In genomic region chr18:79875931-79876461, GRCh38 we compare ENCODE assay signal across 16 cellular contexts.
DNase-seq lines count a peak whose midpoint lies in the region; TF ChIP-seq lines count a peak whose summit lies in the region.
"Had no signal": no experiment of that assay in that cellular context is flagged by ENCODE, and none has a peak within 500 bp of the region (broad histone marks: within the 10 kb centered on the region; RNA-seq: fewer than 3 reads in every experiment).

No MANE protein-coding gene starts in this region.

- no peak overlapping the region for H2BK12ac ChIP-seq in trophoblast cell (ENCODE audit: low read length)

- no peak overlapping the region for H3K4me3 Mint-ChIP-seq in endodermal cell
- no peak overlapping the region for H3K4me3 Mint-ChIP-seq in osteocyte (ENCODE audit: unreplicated experiment)

- H4K91ac ChIP-seq in trophoblast cell (ENCODE audit: low read depth, low read length), result no peak overlapping the region

- H3K27ac ChIP-seq in mammary epithelial cell (ENCODE audit: insufficient read depth, low read depth, low read length), result no peak overlapping the region
- no peak overlapping the region for H3K27ac ChIP-seq in breast epithelium
- peak overlapping the region; percentile 50 for H3K27ac ChIP-seq in RWPE1
- H3K27ac ChIP-seq in endodermal cell (ENCODE audit: low read depth, low read length), result no peak overlapping the region
- no peak overlapping the region for H3K27ac ChIP-seq in trophoblast cell (ENCODE audit: low read depth, low read length)
- H3K27ac ChIP-seq: KMS-11 had no signal

- no peak overlapping the region for H4K8ac ChIP-seq in trophoblast cell (ENCODE audit: low read depth, low read length)

- no peak overlapping the region for H3K4me3 ChIP-seq in mammary epithelial cell (replicated peaks in 1 of 3; ENCODE audit: insufficient read depth in 1 of 3, low read depth in 2 of 3, low read length in 3 of 3)
- peak overlapping the region in 1 of 3 donors; percentile 37 for H3K4me3 ChIP-seq in breast epithelium
- no peak overlapping the region for H3K4me3 ChIP-seq in endodermal cell (ENCODE audit: low read length)
- no peak overlapping the region for H3K4me3 ChIP-seq in trophoblast cell (ENCODE audit: low read depth, low read length)

- H3K36me3 Mint-ChIP-seq in endodermal cell (ENCODE audit: low read depth), result no peaks in the 10 kb centered on the region
- no peaks in the 10 kb centered on the region for H3K36me3 Mint-ChIP-seq in osteocyte (ENCODE audit: unreplicated experiment)

- intact Hi-C loops in mammary epithelial cell (cut with micrococcal nuclease), result loop anchor here (2.0 kb wide), 1 partner anchor 85 kb away; no protein-coding TSS in a partner anchor
- intact Hi-C loops in breast epithelium (cut with DNase I; ENCODE audit: low total_unique reads), result no loop called here

- CTCF ChIA-PET in mammary epithelial cell (lab: Charles Lee; ENCODE audit: low non-redundant PET), result no interaction called here
- CTCF ChIA-PET in RWPE1 (lab: Yijun Ruan, JAX), result no interaction called here

- in situ Hi-C loops in mammary epithelial cell (cut with MboI; ENCODE audit: low sequenced_read_pairs in 2 of 2), result no loop called here

- no peak overlapping the region for H2AK5ac ChIP-seq in trophoblast cell (ENCODE audit: low read length)

- no peak overlapping the region for H3K18ac ChIP-seq in trophoblast cell (ENCODE audit: low read length)

- H2AFZ ChIP-seq in mammary epithelial cell (ENCODE audit: low read depth, low read length) (peak overlapping the region; percentile 13), trophoblast cell (ENCODE audit: insufficient read depth, low read length, poor library complexity) (no peak overlapping the region)

- no peaks in the 10 kb centered on the region for H3K79me1 ChIP-seq in trophoblast cell (ENCODE audit: low read length)

- H3K14ac ChIP-seq in trophoblast cell (ENCODE audit: low read length), result no peak overlapping the region

- no peak overlapping the region for H3K9ac ChIP-seq in mammary epithelial cell (ENCODE audit: insufficient read depth, low read length)
- no peak overlapping the region for H3K9ac ChIP-seq in endodermal cell (ENCODE audit: extremely low read depth, low read length, poor library complexity, severe bottlenecking)
- no peak overlapping the region for H3K9ac ChIP-seq in trophoblast cell (ENCODE audit: low read length)
- H3K9ac ChIP-seq: KMS-11 had no signal

- POLR2A ChIA-PET in RWPE1 (lab: Yijun Ruan, JAX; ENCODE audit: low non-redundant PET), result no interaction called here

- H3K79me2 ChIP-seq in mammary epithelial cell (ENCODE audit: insufficient read depth, low read length), result no peaks in the 10 kb centered on the region
- no peaks in the 10 kb centered on the region for H3K79me2 ChIP-seq in trophoblast cell (ENCODE audit: control insufficient read depth, insufficient read depth, low read length, poor library complexity)

- TF ChIP-seq CTCF in mammary epithelial cell (conservative IDR thresholded peaks at IDR 0.05 in 1 of 2, IDR thresholded peaks at IDR 0.05 in 1 of 2; ENCODE audit: extremely low read depth in 1 of 2, insufficient read depth in 1 of 2, low read depth in 1 of 2, low read length in 2 of 2) (no peak), breast epithelium (IDR thresholded peaks at IDR 0.05) (no peak), RWPE1 (conservative IDR thresholded peaks at IDR 0.05; ENCODE audit: low read depth) (no peak), endodermal cell (conservative IDR thresholded peaks at IDR 0.05) (no peak), osteocyte (IDR thresholded peaks at IDR 0.05) (no peak)

- H3K9me3 Mint-ChIP-seq in endodermal cell, result no peaks in the 10 kb centered on the region
- peaks cover 12% of the 10 kb centered on the region for H3K9me3 Mint-ChIP-seq in osteocyte (ENCODE audit: unreplicated experiment)

- H3K9me3 ChIP-seq in mammary epithelial cell (replicated peaks; ENCODE audit: insufficient read depth, low read length) (peaks cover 2% of the 10 kb centered on the region), breast epithelium (no peaks in the 10 kb centered on the region), endodermal cell (ENCODE audit: control insufficient read depth, low read length) (no peaks in the 10 kb centered on the region), trophoblast cell (ENCODE audit: insufficient read depth, low read depth, low read length) (peaks cover 3% of the 10 kb centered on the region)

- peak; percentile 6 for DNase-seq in mammary epithelial cell
- no peak for DNase-seq in breast epithelium (ENCODE audit: low spot score in 2 of 2)
- no peak for DNase-seq in RWPE1 (ENCODE audit: low spot score)
- DNase-seq in endodermal cell, result peak; percentile 28
- peak; percentile 83 for DNase-seq in osteocyte (ENCODE audit: extremely low spot score, unreplicated experiment)
- no peak for DNase-seq in trophoblast cell
- no peak for DNase-seq in NCI-H510A treated with DMSO at 0.1 percent for 48 hours (lab: John Stamatoyannopoulos, UW)
- DNase-seq in HuH-7.5 (ENCODE audit: low spot score), result no peak
- DNase-seq: AML-193, COR-L47, NCI-H1048, NCI-H1436 treated with DMSO at 0.1 percent for 48 hours, NCI-H2081, NCI-H510A, NCI-H82 had no signal

- H3K36me3 ChIP-seq in mammary epithelial cell (ENCODE audit: insufficient read depth, low read length), result no peaks in the 10 kb centered on the region
- H3K36me3 ChIP-seq in breast epithelium, result no peaks in the 10 kb centered on the region
- H3K36me3 ChIP-seq in endodermal cell (ENCODE audit: control insufficient read depth, insufficient read depth, low read length), result no peaks in the 10 kb centered on the region
- H3K36me3 ChIP-seq in trophoblast cell (ENCODE audit: control insufficient read depth in 1 of 2, insufficient read depth in 2 of 2, low read length in 2 of 2), result no peaks in the 10 kb centered on the region

- H3K4me1 Mint-ChIP-seq in endodermal cell (no peaks in the 10 kb centered on the region), osteocyte (ENCODE audit: unreplicated experiment) (no peaks in the 10 kb centered on the region)

- H3K27me3 Mint-ChIP-seq in endodermal cell (ENCODE audit: insufficient read depth), result peaks cover 1% of the 10 kb centered on the region
- H3K27me3 Mint-ChIP-seq in osteocyte (ENCODE audit: unreplicated experiment), result no peaks in the 10 kb centered on the region

- no peak overlapping the region for H2BK120ac ChIP-seq in trophoblast cell (ENCODE audit: insufficient read depth, low read length, poor library complexity)

- no TSS peak for BruUV-seq in mammary epithelial cell (replicated peaks; lab: Mats Ljungman, UMichigan)

- H3K23ac ChIP-seq in trophoblast cell (ENCODE audit: low read length), result no peak overlapping the region

- dilution Hi-C loops in mammary epithelial cell (cut with HindIII; ENCODE audit: low sequenced_read_pairs), result no loop called here

- H2BK5ac ChIP-seq in trophoblast cell (ENCODE audit: low read depth, low read length, poor library complexity), result no peak overlapping the region

- H3K27ac Mint-ChIP-seq in endodermal cell (no peak overlapping the region), osteocyte (ENCODE audit: unreplicated experiment) (no peak overlapping the region)

- H4K20me1 ChIP-seq in mammary epithelial cell (ENCODE audit: insufficient read depth, low read length), result no peaks in the 10 kb centered on the region

- H3K4ac ChIP-seq in trophoblast cell (ENCODE audit: low read depth, low read length), result no peak overlapping the region

- peaks cover 3% of the 10 kb centered on the region for H3K27me3 ChIP-seq in mammary epithelial cell (ENCODE audit: insufficient read depth, low read length)
- peaks cover 0 to 50% of the 10 kb centered on the region in 2 donors for H3K27me3 ChIP-seq in breast epithelium
- no peaks in the 10 kb centered on the region for H3K27me3 ChIP-seq in endodermal cell (ENCODE audit: control insufficient read depth, insufficient read depth, low read length, poor library complexity, severe bottlenecking)
- no peaks in the 10 kb centered on the region for H3K27me3 ChIP-seq in trophoblast cell (ENCODE audit: insufficient read depth, low read length)

- H4K12ac ChIP-seq in trophoblast cell (ENCODE audit: low read depth, low read length), result no peak overlapping the region

- TF ChIP-seq POLR2A in breast epithelium (IDR thresholded peaks at IDR 0.05), result no peak

- 14% methylated on average over 18 of the region's 23 CpGs for WGBS in mammary epithelial cell (ENCODE audit: low coverage, missing lambda C conversion rate)
- WGBS in endodermal cell (ENCODE audit: insufficient coverage in 1 of 2, insufficient read length in 1 of 2), 2 experiments, result 81 to 85% methylated on average over 23 of the region's 23 CpGs
- WGBS in trophoblast cell (ENCODE audit: extremely low coverage, insufficient coverage, insufficient read length), result no CpG with 5 or more reads among the region's 23 CpGs

- H3K4me1 ChIP-seq in mammary epithelial cell (ENCODE audit: insufficient read depth, low read length) (peaks cover 11% of the 10 kb centered on the region), breast epithelium (peaks cover 0 to under 1% of the 10 kb centered on the region in 2 donors), endodermal cell (ENCODE audit: control insufficient read depth, insufficient read depth, low read length) (no peaks in the 10 kb centered on the region), trophoblast cell (ENCODE audit: control insufficient read depth in 1 of 2, insufficient read depth in 2 of 2, low read length in 2 of 2) (no peaks in the 10 kb centered on the region)

- H3K4me2 ChIP-seq in mammary epithelial cell (ENCODE audit: insufficient read depth, low read depth, low read length), result peak overlapping the region; percentile 68
- H3K4me2 ChIP-seq in trophoblast cell (ENCODE audit: low read length), result no peak overlapping the region
- H3K4me2 ChIP-seq: KMS-11 had no signal

Comparison
In these comparisons a context has a peak if more than half of its experiments do, and no peak if none do; other contexts are left out.
1. DNase-seq: peak in mammary epithelial cell (single experiment), endodermal cell (single experiment) and osteocyte (single experiment); none in breast epithelium (0 of 2), RWPE1 (single experiment), trophoblast cell (0 of 2), NCI-H510A treated with DMSO at 0.1 percent for 48 hours (single experiment) and HuH-7.5 (single experiment).